In genomic region chr16:56539667-56540066, GRCh38 we compare ENCODE assay signal across 24 cellular contexts. TPM values are rescaled to one million over a fixed set of nuclear protein-coding genes. Genes with fewer than 3 reads are reported as not detected.
DNase-seq lines count a peak whose midpoint lies in the region; ATAC-seq, FAIRE-seq and TF ChIP-seq lines count a peak whose summit lies in the region.
"Had no signal": no experiment of that assay in that cellular context is flagged by ENCODE, and none has a peak within 500 bp of the region (broad histone marks: within the 10 kb centered on the region; RNA-seq: fewer than 3 reads in every experiment).

No MANE protein-coding gene starts in this region.

- H2AFZ ChIP-seq in HepG2 (ENCODE audit: low read length), result no peak overlapping the region
- H2AFZ ChIP-seq: GM23248 had no signal

- TF ChIP-seq POLR2A in HepG2 (IDR thresholded peaks at IDR 0.05; ENCODE audit: insufficient read depth in 1 of 2, low read depth in 2 of 2, low read length in 2 of 2), result no peak
- TF ChIP-seq POLR2A in right lobe of liver (IDR thresholded peaks at IDR 0.05), result no peak

- in situ Hi-C loops in HepG2 (cut with HindIII; ENCODE audit: extremely low pct_ligation_motif_present, low pct_unique_long_range_greater_than_20kb), result no loop called here

- no peak for FAIRE-seq in HepG2 (lab: Jason Lieb, UNC)
- no peak for FAIRE-seq in small intestine (lab: Jason Lieb, UNC)
- FAIRE-seq: A549, GM12878 had no signal

- no peak for DNase-seq in HepG2 (ENCODE audit: low spot score)
- DNase-seq in right lobe of liver, result no peak
- peak; percentile 9 for DNase-seq in small intestine
- no peak for DNase-seq in SIG-M5 (lab: John Stamatoyannopoulos, UW)
- no peak for DNase-seq in RPMI8226
- no peak for DNase-seq in colonic mucosa
- DNase-seq: CD4-positive, CD25-positive, alpha-beta regulatory T cell; DND-41; GM23248; KG1; NCI-H1105; NCI-H146; NCI-H2029; NCI-H526; PC-3 had no signal

- H3K4me1 ChIP-seq in HepG2 (ENCODE audit: insufficient read depth, low read length) (peaks cover 38% of the 10 kb centered on the region), right lobe of liver (no peaks in the 10 kb centered on the region), liver (ENCODE audit: control insufficient read depth in 4 of 4, insufficient read depth in 4 of 4, low read length in 3 of 4) (no peaks in the 10 kb centered on the region), small intestine (ENCODE audit: control insufficient read depth in 2 of 2, insufficient read depth in 1 of 2, low read depth in 1 of 2, low read length in 1 of 2) (no peaks in the 10 kb centered on the region), colonic mucosa (no peaks in the 10 kb centered on the region)
- H3K4me1 ChIP-seq: A549, HAP-1 had no signal

- H3K4me3 ChIP-seq in HepG2 (replicated peaks in 1 of 3; ENCODE audit: insufficient read depth in 1 of 3, low read depth in 2 of 3, low read length in 3 of 3) (0 out of 6 replicates have a peak overlapping the region, but pooled peaks of 1 of the 3 experiments have one; percentile 5), right lobe of liver (no peak overlapping the region), liver (ENCODE audit: low read depth in 1 of 3, low read length in 3 of 3) (no peak overlapping the region), small intestine (ENCODE audit: low read depth in 1 of 2, low read length in 2 of 2) (no peak overlapping the region), colonic mucosa (no peak overlapping the region)
- H3K4me3 ChIP-seq: A549, GM12878, GM23248, HAP-1 had no signal

- intact Hi-C loops in HepG2 (cut with micrococcal nuclease; ENCODE audit: unreplicated experiment) (no loop called here), right lobe of liver (cut with DNase I) (no loop called here), colonic mucosa (cut with DNase I) (no loop called here)

- H3K27me3 ChIP-seq in HepG2 (ENCODE audit: control insufficient read depth in 1 of 2, insufficient read depth in 2 of 2, low read length in 2 of 2) (no peaks in the 10 kb centered on the region; a peak in 1 of 5 replicates), right lobe of liver (no peaks in the 10 kb centered on the region), liver (ENCODE audit: control insufficient read depth in 4 of 4, insufficient read depth in 4 of 4, low read length in 3 of 4) (no peaks in the 10 kb centered on the region), small intestine (ENCODE audit: control insufficient read depth in 2 of 2, insufficient read depth in 2 of 2, low read length in 2 of 2) (peaks cover 0 to 2% of the 10 kb centered on the region in 2 donors), colonic mucosa (no peaks in the 10 kb centered on the region)

- TF ChIP-seq EP300 in HepG2 (IDR thresholded peaks at IDR 0.05; ENCODE audit: low read depth in 2 of 2, low read length in 2 of 2), result no peak
- no peak for TF ChIP-seq EP300 in HepG2 (CRISPR knock-in tag; IDR thresholded peaks at IDR 0.05; ENCODE audit: borderline replicate concordance)

- H4K20me1 ChIP-seq in HepG2 (ENCODE audit: insufficient read depth, low read length), result no peaks in the 10 kb centered on the region

- H3K4me2 ChIP-seq in HepG2 (ENCODE audit: low read depth, low read length), result peak overlapping the region; percentile 33; the same call in 1 of the 2 replicates
- H3K4me2 ChIP-seq: A549 had no signal

- CTCF ChIA-PET in HepG2 (lab: Yijun Ruan, JAX; ENCODE audit: low intra/inter-chr PET ratio, low total read pairs), result no interaction called here

- no peak for TF ChIP-seq RAD21 in HepG2 (CRISPR knock-in tag; IDR thresholded peaks at IDR 0.05)
- TF ChIP-seq RAD21 in liver (IDR thresholded peaks at IDR 0.05), result no peak

- no peaks in the 10 kb centered on the region for H3K79me2 ChIP-seq in HepG2 (ENCODE audit: insufficient read depth, low read length)

- BruUV-seq in HepG2 (replicated peaks; lab: Mats Ljungman, UMichigan), result no TSS peak

- 22% methylated on average over 4 of the region's 4 CpGs for WGBS in HepG2 (ENCODE audit: low lambda C conversion rate)
- 72% methylated on average over 4 of the region's 4 CpGs for WGBS in right lobe of liver (ENCODE audit: insufficient coverage, low coverage, low lambda C conversion rate, missing lambda C conversion rate)
- 76% methylated on average over 4 of the region's 4 CpGs for WGBS in liver
- WGBS in small intestine, 3 donors, result 12 to 39% (median 25%) methylated on average over 4 of the region's 4 CpGs

- TF ChIP-seq CTCF in HepG2 (CRISPR knock-in tag; IDR thresholded peaks at IDR 0.05) (no peak), right lobe of liver (IDR thresholded peaks at IDR 0.05) (no peak), liver (IDR thresholded peaks at IDR 0.05; ENCODE audit: low read depth, low read length, missing input control) (no peak), colonic mucosa (IDR thresholded peaks at IDR 0.05) (no peak)

- POLR2A ChIA-PET in HepG2 (lab: Yijun Ruan, JAX), result no interaction called here

- ATAC-seq in HepG2 (no peak), right lobe of liver (no peak)
- ATAC-seq: A549, GM12878, PC-3, SK-N-SH treated with all-trans-retinoic acid at 6 μM for 48 hours had no signal

- H3K27ac ChIP-seq in HepG2 (ENCODE audit: extremely low read length, insufficient read depth, low read length) (no peak overlapping the region), right lobe of liver (no peak overlapping the region), liver (ENCODE audit: low read depth in 1 of 2, low read length in 2 of 2) (peak overlapping the region; percentile 14 to 59), small intestine (ENCODE audit: low read depth in 1 of 2, low read length in 1 of 2) (no peak overlapping the region), colonic mucosa (no peak overlapping the region)
- H3K27ac ChIP-seq: A549, GM23248, HL-60, RWPE1 had no signal

- H3K36me3 ChIP-seq in HepG2 (replicated peaks in 1 of 2; ENCODE audit: control insufficient read depth in 1 of 2, insufficient read depth in 2 of 2, low read length in 2 of 2) (no peaks in the 10 kb centered on the region), right lobe of liver (no peaks in the 10 kb centered on the region), liver (ENCODE audit: control insufficient read depth in 4 of 4, insufficient read depth in 3 of 4, low read depth in 1 of 4, low read length in 3 of 4) (no peaks in the 10 kb centered on the region), small intestine (ENCODE audit: control insufficient read depth in 2 of 2, insufficient read depth in 2 of 2, low read length in 2 of 2) (no peaks in the 10 kb centered on the region), colonic mucosa (no peaks in the 10 kb centered on the region)
- H3K36me3 ChIP-seq: HAP-1 had no signal

- no peak overlapping the region for H3K9ac ChIP-seq in HepG2 (ENCODE audit: insufficient read depth, low read depth, low read length)
- H3K9ac ChIP-seq in liver (ENCODE audit: low read depth in 1 of 2, low read length in 2 of 2), result no peak overlapping the region
- no peak overlapping the region for H3K9ac ChIP-seq in colonic mucosa (ENCODE audit: low read depth in 2 of 2, low read length in 2 of 2)
- H3K9ac ChIP-seq: GM23248 had no signal

- 0 out of 2 replicates have a peak, but pooled peaks cover 4% of the 10 kb centered on the region for H3K9me3 ChIP-seq in HepG2 (ENCODE audit: low read length)
- H3K9me3 ChIP-seq in right lobe of liver, result no peaks in the 10 kb centered on the region
- no peaks in the 10 kb centered on the region for H3K9me3 ChIP-seq in liver (ENCODE audit: control insufficient read depth in 4 of 4, low read length in 3 of 4)
- no peaks in the 10 kb centered on the region for H3K9me3 ChIP-seq in small intestine (ENCODE audit: control insufficient read depth, low read depth)
- no peaks in the 10 kb centered on the region for H3K9me3 ChIP-seq in colonic mucosa
- H3K9me3 ChIP-seq: A549, HAP-1 had no signal

RNA-seq across cellular contexts. Expression of gene BBS2, which starts 19.8 kb away (rescaled TPM):
- total RNA-seq in HepG2 (2016; rRNA removed; fragmentation: Illumina TruSeq; extraction: Trizol) (59.7 and 63.5 TPM in 2 replicates), right lobe of liver (10 to 100 TPM in 4 of 6 experiments, 1 to 10 TPM in 2; 5.6 to 18.4 (median 10.5) TPM), liver (10 to 100 TPM; 11.3 to 13.8 TPM), colonic mucosa (10 to 100 TPM; 22.5 to 32.1 TPM)
- 11.6 and 13.5 TPM in 2 replicates for total RNA-seq in HepG2 (2016; cell fraction: cytosol; rRNA removed; fragmentation: Illumina TruSeq; extraction: Trizol; ENCODE audit: low read depth)
- total RNA-seq in HepG2 (2016; cell fraction: insoluble cytoplasmic fraction; rRNA removed; fragmentation: Illumina TruSeq; extraction: Trizol), result 58.4 and 59.3 TPM in 2 replicates
- 13.6 and 15.7 TPM in 2 replicates for total RNA-seq in HepG2 (2016; cell fraction: membrane; rRNA removed; fragmentation: Illumina TruSeq; extraction: Trizol)
- 42.3 and 45.1 TPM in 2 replicates for total RNA-seq in HepG2 (2016; cell fraction: nucleus; rRNA removed; fragmentation: Illumina TruSeq; extraction: Trizol)
- polyA plus RNA-seq in HepG2 (2011; rRNA removed) (58.2 and 68.3 TPM in 2 replicates), liver (10 to 100 TPM in 1 of 2 donors, 1 to 10 TPM in 1; 7.1 to 10.9 TPM), small intestine (10 to 100 TPM; 14.3 to 22.1 (median 17.8) TPM)
- 25.1 and 27.0 TPM in 2 replicates for polyA plus RNA-seq in HepG2 (2011; cell fraction: cytosol; rRNA removed)
- polyA plus RNA-seq in HepG2 (2011; cell fraction: nucleus; rRNA removed), result 95.3 and 104 TPM in 2 replicates
- 30.0 and 44.8 TPM in 2 replicates for polyA plus RNA-seq in HepG2 (2012)
- polyA plus RNA-seq in HepG2 (2016; cell fraction: cytosol; fragmentation: Illumina TruSeq; extraction: Trizol; ENCODE audit: low read depth), result 2.8 and 2.9 TPM in 2 replicates
- 44.4 and 54.3 TPM in 2 replicates for polyA plus RNA-seq in HepG2 (2016; cell fraction: insoluble cytoplasmic fraction; fragmentation: Illumina TruSeq; extraction: Trizol; ENCODE audit: low read depth)
- 3.6 and 5.8 TPM in 2 replicates for polyA plus RNA-seq in HepG2 (2016; cell fraction: membrane; fragmentation: Illumina TruSeq; extraction: Trizol; ENCODE audit: low read depth)
- 51.0 and 65.6 TPM in 2 replicates for polyA plus RNA-seq in HepG2 (2016; cell fraction: nucleus; fragmentation: Illumina TruSeq; extraction: Trizol; ENCODE audit: insufficient read depth, low read depth)
- polyA minus RNA-seq in HepG2 (2011; rRNA and poly(A)+ RNA removed; ENCODE audit: low replicate concordance), result 43.0 and 46.6 TPM in 2 replicates
- 29.7 and 39.9 TPM in 2 replicates for polyA minus RNA-seq in HepG2 (2011; cell fraction: cytosol; rRNA and poly(A)+ RNA removed)
- 56.1 and 67.9 TPM in 2 replicates for polyA minus RNA-seq in HepG2 (2011; cell fraction: nucleus; rRNA and poly(A)+ RNA removed)

RNA-seq across cellular contexts. Expression of gene MT4, which starts 25.2 kb away (rescaled TPM):
- total RNA-seq in HepG2 (2016; rRNA removed; fragmentation: Illumina TruSeq; extraction: Trizol) (not detected in 2 replicates), right lobe of liver (not detected), liver (not detected), colonic mucosa (not detected)
- total RNA-seq in HepG2 (2016; cell fraction: cytosol; rRNA removed; fragmentation: Illumina TruSeq; extraction: Trizol; ENCODE audit: low read depth), result not detected in 2 replicates
- not detected in 2 replicates for total RNA-seq in HepG2 (2016; cell fraction: insoluble cytoplasmic fraction; rRNA removed; fragmentation: Illumina TruSeq; extraction: Trizol)
- not detected in 2 replicates for total RNA-seq in HepG2 (2016; cell fraction: membrane; rRNA removed; fragmentation: Illumina TruSeq; extraction: Trizol)
- total RNA-seq in HepG2 (2016; cell fraction: nucleus; rRNA removed; fragmentation: Illumina TruSeq; extraction: Trizol), result not detected in 2 replicates
- polyA plus RNA-seq in HepG2 (2011; rRNA removed) (not detected in 2 replicates), liver (not detected), small intestine (not detected)
- not detected in 2 replicates for polyA plus RNA-seq in HepG2 (2011; cell fraction: cytosol; rRNA removed)
- polyA plus RNA-seq in HepG2 (2011; cell fraction: nucleus; rRNA removed), result not detected in 2 replicates
- polyA plus RNA-seq in HepG2 (2012), result not detected in 2 replicates
- not detected in 2 replicates for polyA plus RNA-seq in HepG2 (2016; cell fraction: cytosol; fragmentation: Illumina TruSeq; extraction: Trizol; ENCODE audit: low read depth)
- not detected in 2 replicates for polyA plus RNA-seq in HepG2 (2016; cell fraction: insoluble cytoplasmic fraction; fragmentation: Illumina TruSeq; extraction: Trizol; ENCODE audit: low read depth)
- not detected in 2 replicates for polyA plus RNA-seq in HepG2 (2016; cell fraction: membrane; fragmentation: Illumina TruSeq; extraction: Trizol; ENCODE audit: low read depth)
- polyA plus RNA-seq in HepG2 (2016; cell fraction: nucleus; fragmentation: Illumina TruSeq; extraction: Trizol; ENCODE audit: insufficient read depth, low read depth), result not detected in 2 replicates
- polyA minus RNA-seq in HepG2 (2011; rRNA and poly(A)+ RNA removed; ENCODE audit: low replicate concordance), result not detected in 2 replicates
- not detected in 2 replicates for polyA minus RNA-seq in HepG2 (2011; cell fraction: cytosol; rRNA and poly(A)+ RNA removed)
- not detected in 2 replicates for polyA minus RNA-seq in HepG2 (2011; cell fraction: nucleus; rRNA and poly(A)+ RNA removed)
- total RNA-seq: CD4-positive, CD25-positive, alpha-beta regulatory T cell; GM12878; GM23248; HT-29; PC-3 had no signal
- polyA plus RNA-seq: A549; BJ; CD4-positive, CD25-positive, alpha-beta regulatory T cell; GM12878; GM23248 had no signal

RNA-seq across cellular contexts. Expression of gene MT3, which starts 49.7 kb away (rescaled TPM):
- total RNA-seq in HepG2 (2016; rRNA removed; fragmentation: Illumina TruSeq; extraction: Trizol) (not detected in 2 replicates), right lobe of liver (under 1 TPM in 1 of 6 experiments, not detected in 5; 0.62 TPM), liver (not detected), colonic mucosa (1 to 10 TPM; 3.6 to 4.0 TPM)
- not detected in 2 replicates for total RNA-seq in HepG2 (2016; cell fraction: cytosol; rRNA removed; fragmentation: Illumina TruSeq; extraction: Trizol; ENCODE audit: low read depth)
- total RNA-seq in HepG2 (2016; cell fraction: insoluble cytoplasmic fraction; rRNA removed; fragmentation: Illumina TruSeq; extraction: Trizol), result not detected in 2 replicates
- not detected in 2 replicates for total RNA-seq in HepG2 (2016; cell fraction: membrane; rRNA removed; fragmentation: Illumina TruSeq; extraction: Trizol)
- total RNA-seq in HepG2 (2016; cell fraction: nucleus; rRNA removed; fragmentation: Illumina TruSeq; extraction: Trizol), result not detected in 2 replicates
- polyA plus RNA-seq in HepG2 (2011; rRNA removed) (not detected in 2 replicates), liver (not detected), small intestine (1 to 10 TPM in 1 of 3 donors, not detected in 2; 5.4 TPM)
- not detected in 2 replicates for polyA plus RNA-seq in HepG2 (2011; cell fraction: cytosol; rRNA removed)
- polyA plus RNA-seq in HepG2 (2011; cell fraction: nucleus; rRNA removed), result not detected in 2 replicates
- not detected in 2 replicates for polyA plus RNA-seq in HepG2 (2012)
- polyA plus RNA-seq in HepG2 (2016; cell fraction: cytosol; fragmentation: Illumina TruSeq; extraction: Trizol; ENCODE audit: low read depth), result not detected in 2 replicates
- polyA plus RNA-seq in HepG2 (2016; cell fraction: insoluble cytoplasmic fraction; fragmentation: Illumina TruSeq; extraction: Trizol; ENCODE audit: low read depth), result not detected in 2 replicates
- polyA plus RNA-seq in HepG2 (2016; cell fraction: membrane; fragmentation: Illumina TruSeq; extraction: Trizol; ENCODE audit: low read depth), result not detected in 2 replicates
- polyA plus RNA-seq in HepG2 (2016; cell fraction: nucleus; fragmentation: Illumina TruSeq; extraction: Trizol; ENCODE audit: insufficient read depth, low read depth), result not detected in 2 replicates
- polyA minus RNA-seq in HepG2 (2011; rRNA and poly(A)+ RNA removed; ENCODE audit: low replicate concordance), result not detected in 2 replicates
- not detected in 2 replicates for polyA minus RNA-seq in HepG2 (2011; cell fraction: cytosol; rRNA and poly(A)+ RNA removed)
- not detected in 2 replicates for polyA minus RNA-seq in HepG2 (2011; cell fraction: nucleus; rRNA and poly(A)+ RNA removed)
- total RNA-seq: CD4-positive, CD25-positive, alpha-beta regulatory T cell; GM12878; GM23248; PC-3 had no signal
- polyA plus RNA-seq: BJ, GM23248 had no signal

Comparison
In these comparisons a context has a peak if more than half of its experiments do, and no peak if none do; other contexts are left out.
1. H3K27ac ChIP-seq: peak in liver (2 of 2); none in HepG2 (single experiment), right lobe of liver (0 of 3), small intestine (0 of 2) and colonic mucosa (single experiment).